In the genomic region with DNA sequence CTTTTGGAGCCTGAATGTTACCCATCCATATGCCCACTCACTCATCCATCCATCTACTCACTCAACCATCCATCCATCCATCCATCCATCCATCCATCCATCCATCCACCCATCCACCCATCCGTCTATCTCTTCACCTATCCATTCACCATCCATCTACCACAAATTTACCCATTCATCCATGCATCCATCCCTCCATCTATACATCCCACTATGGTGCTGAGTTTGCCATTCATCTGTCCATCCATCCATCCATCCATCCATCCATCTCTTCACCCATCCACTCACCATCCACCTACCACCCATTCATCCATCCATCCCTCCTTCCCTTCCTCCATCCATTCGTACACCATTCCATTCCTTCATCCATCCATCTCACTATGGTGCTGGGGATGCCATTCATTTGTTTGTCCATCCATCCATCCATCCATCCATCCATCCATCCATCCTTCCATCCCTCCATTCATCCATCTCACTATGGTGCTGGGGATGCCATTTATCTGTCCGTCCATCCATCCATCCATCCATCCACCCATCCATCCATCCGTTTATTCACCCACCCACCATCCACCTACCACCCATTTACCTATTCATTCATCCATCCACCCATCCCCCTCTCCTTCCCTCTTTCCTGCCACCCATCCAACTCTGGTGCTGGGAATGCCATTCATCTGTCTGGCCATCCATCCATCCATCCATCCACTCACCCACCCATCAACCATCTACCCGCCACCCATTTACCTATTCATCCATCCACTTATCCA, we compare ENCODE assay signal across 18 cellular contexts. TPM values are rescaled to one million over a fixed set of nuclear protein-coding genes. Genes with fewer than 3 reads are reported as not detected.
DNase-seq lines count a peak whose midpoint lies in the region; ATAC-seq, FAIRE-seq and TF ChIP-seq lines count a peak whose summit lies in the region.
"Had no signal": no experiment of that assay in that cellular context is flagged by ENCODE, and none has a peak within 500 bp of the region (broad histone marks: within the 10 kb centered on the region; RNA-seq: fewer than 3 reads in every experiment).

No MANE protein-coding gene starts in this region.

- POLR2A ChIA-PET in HepG2 (lab: Yijun Ruan, JAX) = no interaction called here

- no peaks in the 10 kb centered on the region for H3K27me3 Mint-ChIP-seq in T-helper 17 cell
- peaks cover 4% of the 10 kb centered on the region for H3K27me3 Mint-ChIP-seq in glutamatergic neuron (ENCODE audit: unreplicated experiment)

- H3K36me3 Mint-ChIP-seq in T-helper 17 cell (ENCODE audit: low read depth) = no peaks in the 10 kb centered on the region
- no peaks in the 10 kb centered on the region for H3K36me3 Mint-ChIP-seq in glutamatergic neuron (ENCODE audit: unreplicated experiment)

- H3K14ac ChIP-seq in mesenchymal stem cell (ENCODE audit: low read length in 2 of 2) = no peak overlapping the region

- no peak overlapping the region for H2BK15ac ChIP-seq in mesenchymal stem cell (ENCODE audit: low read depth, poor library complexity, severe bottlenecking)

- FAIRE-seq in HepG2 (lab: Jason Lieb, UNC) = no peak
- FAIRE-seq: GM19239, HTR-8/SVneo had no signal

- H3K9me3 ChIP-seq in HepG2 (ENCODE audit: low read length) = no peaks in the 10 kb centered on the region
- H3K9me3 ChIP-seq in right lobe of liver = no peaks in the 10 kb centered on the region
- H3K9me3 ChIP-seq in T-helper 17 cell (ENCODE audit: control insufficient read depth, low read length, poor library complexity, severe bottlenecking) = no peaks in the 10 kb centered on the region
- H3K9me3 ChIP-seq in mesenchymal stem cell (ENCODE audit: control insufficient read depth, low read length) = no peaks in the 10 kb centered on the region

- H2BK12ac ChIP-seq in mesenchymal stem cell (ENCODE audit: low read length in 2 of 2) = peak overlapping the region in 1 of 2 experiments; percentile 11

- in situ Hi-C loops in HepG2 (cut with HindIII; ENCODE audit: extremely low pct_ligation_motif_present, low pct_unique_long_range_greater_than_20kb) = no loop called here

- no peak overlapping the region for H3K27ac ChIP-seq in HepG2 (ENCODE audit: extremely low read length, insufficient read depth, low read length)
- H3K27ac ChIP-seq in right lobe of liver = no peak overlapping the region
- H3K27ac ChIP-seq in mesenchymal stem cell (ENCODE audit: low read length, poor library complexity, severe bottlenecking) = no peak overlapping the region

- no peak overlapping the region for H3K23ac ChIP-seq in mesenchymal stem cell (ENCODE audit: low read length in 2 of 2)

- TF ChIP-seq CTCF in HepG2 (CRISPR knock-in tag; IDR thresholded peaks at IDR 0.05) (no peak), right lobe of liver (IDR thresholded peaks at IDR 0.05) (no peak), glutamatergic neuron (IDR thresholded peaks at IDR 0.05; ENCODE audit: partially characterized antibody, unreplicated experiment) (no peak)

- no peaks in the 10 kb centered on the region for H3K79me2 ChIP-seq in HepG2 (ENCODE audit: insufficient read depth, low read length)

- TF ChIP-seq POLR2A in HepG2 (IDR thresholded peaks at IDR 0.05; ENCODE audit: insufficient read depth in 1 of 2, low read depth in 2 of 2, low read length in 2 of 2) (no peak), right lobe of liver (IDR thresholded peaks at IDR 0.05) (no peak)

- H3K36me3 ChIP-seq in HepG2 (replicated peaks in 1 of 2; ENCODE audit: control insufficient read depth in 1 of 2, insufficient read depth in 2 of 2, low read length in 2 of 2) (no peaks in the 10 kb centered on the region), right lobe of liver (no peaks in the 10 kb centered on the region), mesenchymal stem cell (ENCODE audit: control insufficient read depth in 1 of 2, insufficient read depth in 2 of 2, low read depth in 1 of 2, low read length in 2 of 2) (no peaks in the 10 kb centered on the region)

- intact Hi-C loops in HepG2 (cut with micrococcal nuclease; ENCODE audit: unreplicated experiment) = no loop called here
- intact Hi-C loops in right lobe of liver (cut with DNase I) = no loop called here

- TF ChIP-seq EP300 in HepG2 (IDR thresholded peaks at IDR 0.05; ENCODE audit: low read depth in 2 of 2, low read length in 2 of 2) = no peak
- no peak for TF ChIP-seq EP300 in HepG2 (CRISPR knock-in tag; IDR thresholded peaks at IDR 0.05; ENCODE audit: borderline replicate concordance)

- H3K4me1 Mint-ChIP-seq in T-helper 17 cell (peaks cover 37% of the 10 kb centered on the region), glutamatergic neuron (ENCODE audit: low read depth, unreplicated experiment) (peaks cover 15% of the 10 kb centered on the region)

- H3K4me1 ChIP-seq in HepG2 (ENCODE audit: insufficient read depth, low read length) (no peaks in the 10 kb centered on the region), right lobe of liver (no peaks in the 10 kb centered on the region), mesenchymal stem cell (ENCODE audit: control insufficient read depth, insufficient read depth, low read depth, low read length) (peaks cover 28% of the 10 kb centered on the region)

- H3K79me1 ChIP-seq in mesenchymal stem cell (replicated peaks; ENCODE audit: low read length, poor library complexity, severe bottlenecking) = no peaks in the 10 kb centered on the region

- peak overlapping the region; percentile 36 for H4K91ac ChIP-seq in mesenchymal stem cell (ENCODE audit: low read length)

- H3K4me2 ChIP-seq in HepG2 (ENCODE audit: low read depth, low read length) (no peak overlapping the region), mesenchymal stem cell (ENCODE audit: low read length, poor library complexity, severe bottlenecking) (no peak overlapping the region)

- no peak overlapping the region for H3K4ac ChIP-seq in mesenchymal stem cell (ENCODE audit: low read depth in 1 of 2, low read length in 2 of 2)

- H3K9me3 Mint-ChIP-seq in glutamatergic neuron (ENCODE audit: unreplicated experiment) = no peaks in the 10 kb centered on the region

- BruUV-seq in HepG2 (replicated peaks; lab: Mats Ljungman, UMichigan) = no TSS peak

- H2BK120ac ChIP-seq in mesenchymal stem cell (ENCODE audit: low read depth, low read length) = no peak overlapping the region

- no peak overlapping the region for H2BK5ac ChIP-seq in mesenchymal stem cell (ENCODE audit: low read depth, low read length, poor library complexity, severe bottlenecking)

- CTCF ChIA-PET in HepG2 (lab: Yijun Ruan, JAX; ENCODE audit: low intra/inter-chr PET ratio, low total read pairs) = no interaction called here

- H3K9ac ChIP-seq in HepG2 (ENCODE audit: insufficient read depth, low read depth, low read length) (no peak overlapping the region), mesenchymal stem cell (ENCODE audit: low read length) (no peak overlapping the region)

- H4K20me1 ChIP-seq in HepG2 (ENCODE audit: insufficient read depth, low read length) = no peaks in the 10 kb centered on the region

- H3K27me3 ChIP-seq in HepG2 (ENCODE audit: control insufficient read depth in 1 of 2, insufficient read depth in 2 of 2, low read length in 2 of 2) (peaks cover 0 to 4% of the 10 kb centered on the region in 2 experiments; a peak in 3 of 5 replicates), right lobe of liver (no peaks in the 10 kb centered on the region), mesenchymal stem cell (ENCODE audit: control insufficient read depth in 1 of 2, insufficient read depth in 1 of 2, low read length in 2 of 2) (peaks cover 0 to 3% of the 10 kb centered on the region in 2 experiments)

- H3K4me3 ChIP-seq in HepG2 (replicated peaks in 1 of 3; ENCODE audit: insufficient read depth in 1 of 3, low read depth in 2 of 3, low read length in 3 of 3) = no peak overlapping the region
- H3K4me3 ChIP-seq in right lobe of liver = no peak overlapping the region
- H3K4me3 ChIP-seq in mesenchymal stem cell (ENCODE audit: insufficient read depth in 1 of 2, low read depth in 1 of 2, low read length in 2 of 2) = no peak overlapping the region

- no peak overlapping the region for H4K8ac ChIP-seq in mesenchymal stem cell (ENCODE audit: low read length)

- DNase-seq in HepG2 (ENCODE audit: low spot score) (no peak), right lobe of liver (no peak), T-helper 17 cell (no peak), mesenchymal stem cell (no peak), glutamatergic neuron (no peak), amniotic stem cell (lab: John Stamatoyannopoulos, UW) (no peak)
- DNase-seq in stimulated activated CD4-positive, alpha-beta T cell treated with anti-CD3 and anti-CD28 coated beads, Interleukin-4, amount 100 ng/mL, for 4 hours = no peak
- DNase-seq: ACHN, AML-193, MV-4-11, NCI-H1417, NCI-H1930, NCI-H446, NCI-H69, OCI-M1, SIG-M5 had no signal

- no peak overlapping the region for H2AFZ ChIP-seq in HepG2 (ENCODE audit: low read length)
- H2AFZ ChIP-seq in mesenchymal stem cell (ENCODE audit: low read depth, low read length) = no peak overlapping the region

- TF ChIP-seq RAD21 in HepG2 (CRISPR knock-in tag; IDR thresholded peaks at IDR 0.05) = no peak

- H2AK5ac ChIP-seq in mesenchymal stem cell (ENCODE audit: low read length, severe bottlenecking) = no peak overlapping the region

- no peak overlapping the region for H3K18ac ChIP-seq in mesenchymal stem cell (ENCODE audit: low read depth in 1 of 2, low read length in 2 of 2)

- no peak for ATAC-seq in HepG2
- no peak for ATAC-seq in right lobe of liver
- ATAC-seq in T-helper 17 cell = no peak

- no peak overlapping the region for H3K4me3 Mint-ChIP-seq in T-helper 17 cell
- H3K4me3 Mint-ChIP-seq in glutamatergic neuron (ENCODE audit: unreplicated experiment) = no peak overlapping the region

- H3K27ac Mint-ChIP-seq in T-helper 17 cell = peak overlapping the region; percentile 3
- H3K27ac Mint-ChIP-seq in glutamatergic neuron (ENCODE audit: unreplicated experiment) = no peak overlapping the region

- WGBS in HepG2 (ENCODE audit: low lambda C conversion rate) = 14% methylated on average over 5 of the region's 5 CpGs
- 69% methylated on average over 5 of the region's 5 CpGs for WGBS in right lobe of liver (ENCODE audit: insufficient coverage, low coverage, low lambda C conversion rate, missing lambda C conversion rate)
- WGBS in mesenchymal stem cell = 96% methylated on average over 5 of the region's 5 CpGs

RNA-seq across cellular contexts. Expression of a gene that starts 39.7 kb away (rescaled TPM):
- total RNA-seq in HepG2 (2016; rRNA removed; fragmentation: Illumina TruSeq; extraction: Trizol) (0.44 and 0.66 TPM in 2 replicates), right lobe of liver (10 to 100 TPM in 2 of 6 experiments, 1 to 10 TPM in 4; 1.9 to 12.8 (median 5.7) TPM), T-helper 17 cell (1 to 10 TPM; 1.7 to 4.2 TPM), glutamatergic neuron (ENCODE audit: unreplicated experiment) (2.4 TPM)
- total RNA-seq in HepG2 (2016; cell fraction: cytosol; rRNA removed; fragmentation: Illumina TruSeq; extraction: Trizol; ENCODE audit: low read depth) = 0.62 and 2.1 TPM in 2 replicates
- total RNA-seq in HepG2 (2016; cell fraction: insoluble cytoplasmic fraction; rRNA removed; fragmentation: Illumina TruSeq; extraction: Trizol) = 0.13 and 0.37 TPM in 2 replicates
- 1.5 and 2.3 TPM in 2 replicates for total RNA-seq in HepG2 (2016; cell fraction: membrane; rRNA removed; fragmentation: Illumina TruSeq; extraction: Trizol)
- total RNA-seq in HepG2 (2016; cell fraction: nucleus; rRNA removed; fragmentation: Illumina TruSeq; extraction: Trizol) = not detected in 2 replicates
- polyA plus RNA-seq in HepG2 (2011; rRNA removed) = 0.43 and 0.74 TPM in 2 replicates
- polyA plus RNA-seq in HepG2 (2011; cell fraction: cytosol; rRNA removed) = 0.22 and 0.24 TPM in 2 replicates
- 0.06 and 0.10 TPM in 2 replicates for polyA plus RNA-seq in HepG2 (2011; cell fraction: nucleus; rRNA removed)
- 0.47 and 0.65 TPM in 2 replicates for polyA plus RNA-seq in HepG2 (2012)
- polyA plus RNA-seq in HepG2 (2016; cell fraction: cytosol; fragmentation: Illumina TruSeq; extraction: Trizol; ENCODE audit: low read depth) = 1.7 and 2.2 TPM in 2 replicates
- 0.62 and 0.74 TPM in 2 replicates for polyA plus RNA-seq in HepG2 (2016; cell fraction: insoluble cytoplasmic fraction; fragmentation: Illumina TruSeq; extraction: Trizol; ENCODE audit: low read depth)
- 1.2 and 1.8 TPM in 2 replicates for polyA plus RNA-seq in HepG2 (2016; cell fraction: membrane; fragmentation: Illumina TruSeq; extraction: Trizol; ENCODE audit: low read depth)
- 0.29 and 0.72 TPM in 2 replicates for polyA plus RNA-seq in HepG2 (2016; cell fraction: nucleus; fragmentation: Illumina TruSeq; extraction: Trizol; ENCODE audit: insufficient read depth, low read depth)
- 0.20 and 0.23 TPM in 2 replicates for polyA minus RNA-seq in HepG2 (2011; rRNA and poly(A)+ RNA removed; ENCODE audit: low replicate concordance)
- not detected in 2 replicates for polyA minus RNA-seq in HepG2 (2011; cell fraction: cytosol; rRNA and poly(A)+ RNA removed)
- 0.13 TPM in 1 of 2 replicates, not detected in the other for polyA minus RNA-seq in HepG2 (2011; cell fraction: nucleus; rRNA and poly(A)+ RNA removed)
- 8.0 TPM for polyA plus RNA-seq in mesenchymal stem cell (2013, experiment 1 of 2)
- polyA plus RNA-seq in mesenchymal stem cell (2013, experiment 2 of 2) = 8.1 TPM
